1 cellular context compared by ENCODE assay signal in the genomic region with DNA sequence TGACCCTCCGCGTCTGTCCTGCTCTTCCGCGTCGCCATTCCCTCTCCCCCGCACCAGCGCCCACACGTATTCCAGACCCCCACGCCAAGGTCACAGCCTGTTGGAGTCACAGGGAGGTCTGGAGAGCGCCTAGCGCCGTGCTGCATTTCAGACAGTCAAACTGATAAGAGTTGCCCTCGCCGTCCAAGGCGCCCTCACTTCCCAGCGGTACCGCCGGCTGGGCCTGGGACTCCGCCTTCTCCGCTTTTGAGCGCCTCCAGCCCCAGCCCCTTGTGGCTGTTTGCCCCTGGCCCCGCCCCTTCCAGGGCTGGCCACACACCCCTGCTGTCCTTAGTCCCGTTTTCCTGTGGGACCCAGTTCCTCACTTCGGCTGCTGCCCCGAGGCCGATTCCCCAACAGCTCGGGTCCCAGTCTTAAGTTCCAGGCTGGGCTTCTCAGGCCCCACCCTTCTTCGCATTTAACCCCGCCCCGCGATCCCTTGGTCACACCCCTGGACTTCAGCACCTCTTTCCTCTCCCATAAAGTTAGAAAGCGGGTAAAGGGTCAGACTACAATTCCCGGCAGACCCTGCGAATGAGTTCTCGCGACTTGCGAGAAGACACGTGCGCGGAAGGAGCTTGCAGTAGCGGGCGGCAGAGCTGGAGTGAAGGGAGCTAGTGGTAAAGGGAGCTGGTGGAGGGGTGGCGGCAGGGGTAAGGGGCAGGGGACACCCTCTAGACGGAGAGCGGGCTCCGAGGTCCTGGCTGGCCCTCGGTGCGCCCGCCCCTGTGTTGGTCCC.
TF ChIP-seq lines count a peak whose summit lies in the region.

A gene (plus strand): TSS at position 612 of the 778 bp plus-strand sequence. CDS start 1,085 bp downstream, outside the sequence.

TF ChIP-seq in WTC11, 78 proteins besides CTCF, POLR2A, EP300 and RAD21 (continued from another document and continues in another):
- TF ChIP-seq, protein P1, sequence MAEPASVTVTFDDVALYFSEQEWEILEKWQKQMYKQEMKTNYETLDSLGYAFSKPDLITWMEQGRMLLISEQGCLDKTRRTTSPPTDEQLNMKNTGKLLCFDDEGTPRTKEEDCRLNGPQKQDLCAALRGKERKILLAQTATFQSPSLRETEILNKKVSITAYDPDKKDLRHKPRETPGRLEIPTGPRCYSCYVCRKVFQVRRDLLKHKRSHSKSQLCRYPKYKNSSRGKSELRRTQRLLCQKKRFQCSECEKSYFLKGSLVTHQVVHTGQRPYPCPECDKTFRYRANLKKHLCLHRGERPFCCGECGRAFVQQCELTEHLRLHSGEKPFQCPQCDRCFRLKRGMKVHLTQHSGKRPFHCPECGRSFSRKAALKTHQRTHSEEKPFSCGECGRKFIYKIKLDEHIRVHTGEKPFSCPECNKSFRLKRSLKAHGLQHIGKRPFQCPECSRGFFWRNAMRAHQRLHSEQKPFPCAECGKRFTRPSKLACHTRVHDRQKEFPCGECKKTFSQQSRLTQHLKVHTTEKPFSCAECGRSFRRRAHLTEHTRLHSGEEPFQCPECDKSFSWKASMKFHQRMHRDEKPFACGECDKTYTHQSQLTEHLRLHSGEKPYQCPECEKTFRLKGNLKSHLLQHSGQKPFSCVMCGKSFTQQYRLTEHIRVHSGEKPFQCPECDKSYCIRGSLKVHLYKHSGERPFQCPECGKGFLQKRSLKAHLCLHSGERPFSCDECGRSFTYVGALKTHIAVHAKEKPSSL (CRISPR knock-in tag; conservative IDR thresholded peaks at IDR 0.05) = no peak
- TF ChIP-seq, protein P2, sequence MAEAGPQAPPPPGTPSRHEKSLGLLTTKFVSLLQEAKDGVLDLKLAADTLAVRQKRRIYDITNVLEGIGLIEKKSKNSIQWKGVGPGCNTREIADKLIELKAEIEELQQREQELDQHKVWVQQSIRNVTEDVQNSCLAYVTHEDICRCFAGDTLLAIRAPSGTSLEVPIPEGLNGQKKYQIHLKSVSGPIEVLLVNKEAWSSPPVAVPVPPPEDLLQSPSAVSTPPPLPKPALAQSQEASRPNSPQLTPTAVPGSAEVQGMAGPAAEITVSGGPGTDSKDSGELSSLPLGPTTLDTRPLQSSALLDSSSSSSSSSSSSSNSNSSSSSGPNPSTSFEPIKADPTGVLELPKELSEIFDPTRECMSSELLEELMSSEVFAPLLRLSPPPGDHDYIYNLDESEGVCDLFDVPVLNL (CRISPR knock-in tag; IDR thresholded peaks at IDR 0.05; ENCODE audit: borderline replicate concordance, low read depth) = no peak
- TF ChIP-seq, protein P3, sequence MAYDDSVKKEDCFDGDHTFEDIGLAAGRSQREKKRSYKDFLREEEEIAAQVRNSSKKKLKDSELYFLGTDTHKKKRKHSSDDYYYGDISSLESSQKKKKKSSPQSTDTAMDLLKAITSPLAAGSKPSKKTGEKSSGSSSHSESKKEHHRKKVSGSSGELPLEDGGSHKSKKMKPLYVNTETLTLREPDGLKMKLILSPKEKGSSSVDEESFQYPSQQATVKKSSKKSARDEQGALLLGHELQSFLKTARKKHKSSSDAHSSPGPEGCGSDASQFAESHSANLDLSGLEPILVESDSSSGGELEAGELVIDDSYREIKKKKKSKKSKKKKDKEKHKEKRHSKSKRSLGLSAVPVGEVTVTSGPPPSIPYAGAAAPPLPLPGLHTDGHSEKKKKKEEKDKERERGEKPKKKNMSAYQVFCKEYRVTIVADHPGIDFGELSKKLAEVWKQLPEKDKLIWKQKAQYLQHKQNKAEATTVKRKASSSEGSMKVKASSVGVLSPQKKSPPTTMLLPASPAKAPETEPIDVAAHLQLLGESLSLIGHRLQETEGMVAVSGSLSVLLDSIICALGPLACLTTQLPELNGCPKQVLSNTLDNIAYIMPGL (CRISPR knock-in tag; IDR thresholded peaks at IDR 0.05) = no peak; the same call in 1 of the 2 replicates
- TF ChIP-seq ZNF121 (CRISPR knock-in tag; IDR thresholded peaks at IDR 0.05) (no peak), TEAD4 (CRISPR knock-in tag; IDR thresholded peaks at IDR 0.05) (no peak), ZNF396 (CRISPR knock-in tag; IDR thresholded peaks at IDR 0.05; ENCODE audit: borderline replicate concordance) (no peak), ZNF219 (CRISPR knock-in tag; IDR thresholded peaks at IDR 0.05; ENCODE audit: borderline replicate concordance) (no peak), MXD4 (CRISPR knock-in tag; IDR thresholded peaks at IDR 0.05; ENCODE audit: borderline replicate concordance) (no peak), IRF2 (CRISPR knock-in tag; IDR thresholded peaks at IDR 0.05; ENCODE audit: borderline replicate concordance, low read depth) (no peak), CREB1 (CRISPR knock-in tag; IDR thresholded peaks at IDR 0.05) (no peak), NR3C1 (CRISPR knock-in tag; conservative IDR thresholded peaks at IDR 0.05; ENCODE audit: low read depth) (no peak), RELA (CRISPR knock-in tag; IDR thresholded peaks at IDR 0.05; ENCODE audit: borderline replicate concordance) (no peak), TCF7 (CRISPR knock-in tag; IDR thresholded peaks at IDR 0.05; ENCODE audit: low read depth) (no peak), FOXK1 (CRISPR knock-in tag; IDR thresholded peaks at IDR 0.05) (no peak), FOXJ3 (CRISPR knock-in tag; IDR thresholded peaks at IDR 0.05; ENCODE audit: borderline replicate concordance) (no peak), RORB (CRISPR knock-in tag; IDR thresholded peaks at IDR 0.05) (no peak), NR1H2 (CRISPR knock-in tag; IDR thresholded peaks at IDR 0.05) (no peak), ATF1 (CRISPR knock-in tag; IDR thresholded peaks at IDR 0.05) (no peak), CREM (CRISPR knock-in tag; IDR thresholded peaks at IDR 0.05) (no peak), ELF4 (CRISPR knock-in tag; IDR thresholded peaks at IDR 0.05; ENCODE audit: low read depth) (no peak), KAT7 (CRISPR knock-in tag; IDR thresholded peaks at IDR 0.05; ENCODE audit: borderline replicate concordance) (no peak), FOXP1 (CRISPR knock-in tag; IDR thresholded peaks at IDR 0.05; ENCODE audit: borderline replicate concordance) (peak; percentile 23; the same call in 1 of the 2 replicates), NFE2L1 (CRISPR knock-in tag; IDR thresholded peaks at IDR 0.05) (0 out of 2 replicates have a peak, but pooled peaks have one; percentile 52), ZBTB21 (CRISPR knock-in tag; IDR thresholded peaks at IDR 0.05; ENCODE audit: borderline replicate concordance) (no peak), SP1 (CRISPR knock-in tag; conservative IDR thresholded peaks at IDR 0.05) (peak; percentile 65; the same call in 1 of the 2 replicates), ZNF423 (CRISPR knock-in tag; IDR thresholded peaks at IDR 0.05) (no peak)
- TF ChIP-seq, protein P4, sequence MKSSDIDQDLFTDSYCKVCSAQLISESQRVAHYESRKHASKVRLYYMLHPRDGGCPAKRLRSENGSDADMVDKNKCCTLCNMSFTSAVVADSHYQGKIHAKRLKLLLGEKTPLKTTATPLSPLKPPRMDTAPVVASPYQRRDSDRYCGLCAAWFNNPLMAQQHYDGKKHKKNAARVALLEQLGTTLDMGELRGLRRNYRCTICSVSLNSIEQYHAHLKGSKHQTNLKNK (CRISPR knock-in tag; IDR thresholded peaks at IDR 0.05) = no peak
- TF ChIP-seq, protein P5, sequence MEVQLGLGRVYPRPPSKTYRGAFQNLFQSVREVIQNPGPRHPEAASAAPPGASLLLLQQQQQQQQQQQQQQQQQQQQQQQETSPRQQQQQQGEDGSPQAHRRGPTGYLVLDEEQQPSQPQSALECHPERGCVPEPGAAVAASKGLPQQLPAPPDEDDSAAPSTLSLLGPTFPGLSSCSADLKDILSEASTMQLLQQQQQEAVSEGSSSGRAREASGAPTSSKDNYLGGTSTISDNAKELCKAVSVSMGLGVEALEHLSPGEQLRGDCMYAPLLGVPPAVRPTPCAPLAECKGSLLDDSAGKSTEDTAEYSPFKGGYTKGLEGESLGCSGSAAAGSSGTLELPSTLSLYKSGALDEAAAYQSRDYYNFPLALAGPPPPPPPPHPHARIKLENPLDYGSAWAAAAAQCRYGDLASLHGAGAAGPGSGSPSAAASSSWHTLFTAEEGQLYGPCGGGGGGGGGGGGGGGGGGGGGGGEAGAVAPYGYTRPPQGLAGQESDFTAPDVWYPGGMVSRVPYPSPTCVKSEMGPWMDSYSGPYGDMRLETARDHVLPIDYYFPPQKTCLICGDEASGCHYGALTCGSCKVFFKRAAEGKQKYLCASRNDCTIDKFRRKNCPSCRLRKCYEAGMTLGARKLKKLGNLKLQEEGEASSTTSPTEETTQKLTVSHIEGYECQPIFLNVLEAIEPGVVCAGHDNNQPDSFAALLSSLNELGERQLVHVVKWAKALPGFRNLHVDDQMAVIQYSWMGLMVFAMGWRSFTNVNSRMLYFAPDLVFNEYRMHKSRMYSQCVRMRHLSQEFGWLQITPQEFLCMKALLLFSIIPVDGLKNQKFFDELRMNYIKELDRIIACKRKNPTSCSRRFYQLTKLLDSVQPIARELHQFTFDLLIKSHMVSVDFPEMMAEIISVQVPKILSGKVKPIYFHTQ (CRISPR knock-in tag; IDR thresholded peaks at IDR 0.05) = no peak
- TF ChIP-seq, protein P6, sequence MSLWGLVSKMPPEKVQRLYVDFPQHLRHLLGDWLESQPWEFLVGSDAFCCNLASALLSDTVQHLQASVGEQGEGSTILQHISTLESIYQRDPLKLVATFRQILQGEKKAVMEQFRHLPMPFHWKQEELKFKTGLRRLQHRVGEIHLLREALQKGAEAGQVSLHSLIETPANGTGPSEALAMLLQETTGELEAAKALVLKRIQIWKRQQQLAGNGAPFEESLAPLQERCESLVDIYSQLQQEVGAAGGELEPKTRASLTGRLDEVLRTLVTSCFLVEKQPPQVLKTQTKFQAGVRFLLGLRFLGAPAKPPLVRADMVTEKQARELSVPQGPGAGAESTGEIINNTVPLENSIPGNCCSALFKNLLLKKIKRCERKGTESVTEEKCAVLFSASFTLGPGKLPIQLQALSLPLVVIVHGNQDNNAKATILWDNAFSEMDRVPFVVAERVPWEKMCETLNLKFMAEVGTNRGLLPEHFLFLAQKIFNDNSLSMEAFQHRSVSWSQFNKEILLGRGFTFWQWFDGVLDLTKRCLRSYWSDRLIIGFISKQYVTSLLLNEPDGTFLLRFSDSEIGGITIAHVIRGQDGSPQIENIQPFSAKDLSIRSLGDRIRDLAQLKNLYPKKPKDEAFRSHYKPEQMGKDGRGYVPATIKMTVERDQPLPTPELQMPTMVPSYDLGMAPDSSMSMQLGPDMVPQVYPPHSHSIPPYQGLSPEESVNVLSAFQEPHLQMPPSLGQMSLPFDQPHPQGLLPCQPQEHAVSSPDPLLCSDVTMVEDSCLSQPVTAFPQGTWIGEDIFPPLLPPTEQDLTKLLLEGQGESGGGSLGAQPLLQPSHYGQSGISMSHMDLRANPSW (CRISPR knock-in tag; conservative IDR thresholded peaks at IDR 0.05; ENCODE audit: low read depth) = no peak
- TF ChIP-seq, protein P7, sequence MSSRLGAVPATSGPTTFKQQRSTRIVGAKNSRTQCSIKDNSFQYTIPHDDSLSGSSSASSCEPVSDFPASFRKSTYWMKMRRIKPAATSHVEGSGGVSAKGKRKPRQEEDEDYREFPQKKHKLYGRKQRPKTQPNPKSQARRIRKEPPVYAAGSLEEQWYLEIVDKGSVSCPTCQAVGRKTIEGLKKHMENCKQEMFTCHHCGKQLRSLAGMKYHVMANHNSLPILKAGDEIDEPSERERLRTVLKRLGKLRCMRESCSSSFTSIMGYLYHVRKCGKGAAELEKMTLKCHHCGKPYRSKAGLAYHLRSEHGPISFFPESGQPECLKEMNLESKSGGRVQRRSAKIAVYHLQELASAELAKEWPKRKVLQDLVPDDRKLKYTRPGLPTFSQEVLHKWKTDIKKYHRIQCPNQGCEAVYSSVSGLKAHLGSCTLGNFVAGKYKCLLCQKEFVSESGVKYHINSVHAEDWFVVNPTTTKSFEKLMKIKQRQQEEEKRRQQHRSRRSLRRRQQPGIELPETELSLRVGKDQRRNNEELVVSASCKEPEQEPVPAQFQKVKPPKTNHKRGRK (CRISPR knock-in tag; IDR thresholded peaks at IDR 0.05; ENCODE audit: borderline replicate concordance) = no peak
- TF ChIP-seq, protein P8, sequence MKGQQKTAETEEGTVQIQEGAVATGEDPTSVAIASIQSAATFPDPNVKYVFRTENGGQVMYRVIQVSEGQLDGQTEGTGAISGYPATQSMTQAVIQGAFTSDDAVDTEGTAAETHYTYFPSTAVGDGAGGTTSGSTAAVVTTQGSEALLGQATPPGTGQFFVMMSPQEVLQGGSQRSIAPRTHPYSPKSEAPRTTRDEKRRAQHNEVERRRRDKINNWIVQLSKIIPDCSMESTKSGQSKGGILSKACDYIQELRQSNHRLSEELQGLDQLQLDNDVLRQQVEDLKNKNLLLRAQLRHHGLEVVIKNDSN (CRISPR knock-in tag; IDR thresholded peaks at IDR 0.05) = peak; percentile 88
- TF ChIP-seq, protein P9, sequence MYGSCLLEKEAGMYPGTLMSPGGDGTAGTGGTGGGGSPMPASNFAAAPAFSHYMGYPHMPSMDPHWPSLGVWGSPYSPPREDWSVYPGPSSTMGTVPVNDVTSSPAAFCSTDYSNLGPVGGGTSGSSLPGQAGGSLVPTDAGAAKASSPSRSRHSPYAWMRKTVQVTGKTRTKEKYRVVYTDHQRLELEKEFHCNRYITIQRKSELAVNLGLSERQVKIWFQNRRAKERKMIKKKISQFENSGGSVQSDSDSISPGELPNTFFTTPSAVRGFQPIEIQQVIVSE (CRISPR knock-in tag; IDR thresholded peaks at IDR 0.05; ENCODE audit: borderline replicate concordance) = no peak
- TF ChIP-seq, protein P10, sequence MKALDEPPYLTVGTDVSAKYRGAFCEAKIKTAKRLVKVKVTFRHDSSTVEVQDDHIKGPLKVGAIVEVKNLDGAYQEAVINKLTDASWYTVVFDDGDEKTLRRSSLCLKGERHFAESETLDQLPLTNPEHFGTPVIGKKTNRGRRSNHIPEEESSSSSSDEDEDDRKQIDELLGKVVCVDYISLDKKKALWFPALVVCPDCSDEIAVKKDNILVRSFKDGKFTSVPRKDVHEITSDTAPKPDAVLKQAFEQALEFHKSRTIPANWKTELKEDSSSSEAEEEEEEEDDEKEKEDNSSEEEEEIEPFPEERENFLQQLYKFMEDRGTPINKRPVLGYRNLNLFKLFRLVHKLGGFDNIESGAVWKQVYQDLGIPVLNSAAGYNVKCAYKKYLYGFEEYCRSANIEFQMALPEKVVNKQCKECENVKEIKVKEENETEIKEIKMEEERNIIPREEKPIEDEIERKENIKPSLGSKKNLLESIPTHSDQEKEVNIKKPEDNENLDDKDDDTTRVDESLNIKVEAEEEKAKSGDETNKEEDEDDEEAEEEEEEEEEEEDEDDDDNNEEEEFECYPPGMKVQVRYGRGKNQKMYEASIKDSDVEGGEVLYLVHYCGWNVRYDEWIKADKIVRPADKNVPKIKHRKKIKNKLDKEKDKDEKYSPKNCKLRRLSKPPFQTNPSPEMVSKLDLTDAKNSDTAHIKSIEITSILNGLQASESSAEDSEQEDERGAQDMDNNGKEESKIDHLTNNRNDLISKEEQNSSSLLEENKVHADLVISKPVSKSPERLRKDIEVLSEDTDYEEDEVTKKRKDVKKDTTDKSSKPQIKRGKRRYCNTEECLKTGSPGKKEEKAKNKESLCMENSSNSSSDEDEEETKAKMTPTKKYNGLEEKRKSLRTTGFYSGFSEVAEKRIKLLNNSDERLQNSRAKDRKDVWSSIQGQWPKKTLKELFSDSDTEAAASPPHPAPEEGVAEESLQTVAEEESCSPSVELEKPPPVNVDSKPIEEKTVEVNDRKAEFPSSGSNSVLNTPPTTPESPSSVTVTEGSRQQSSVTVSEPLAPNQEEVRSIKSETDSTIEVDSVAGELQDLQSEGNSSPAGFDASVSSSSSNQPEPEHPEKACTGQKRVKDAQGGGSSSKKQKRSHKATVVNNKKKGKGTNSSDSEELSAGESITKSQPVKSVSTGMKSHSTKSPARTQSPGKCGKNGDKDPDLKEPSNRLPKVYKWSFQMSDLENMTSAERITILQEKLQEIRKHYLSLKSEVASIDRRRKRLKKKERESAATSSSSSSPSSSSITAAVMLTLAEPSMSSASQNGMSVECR (CRISPR knock-in tag; IDR thresholded peaks at IDR 0.05; ENCODE audit: borderline replicate concordance) = no peak
